In the genomic region with DNA sequence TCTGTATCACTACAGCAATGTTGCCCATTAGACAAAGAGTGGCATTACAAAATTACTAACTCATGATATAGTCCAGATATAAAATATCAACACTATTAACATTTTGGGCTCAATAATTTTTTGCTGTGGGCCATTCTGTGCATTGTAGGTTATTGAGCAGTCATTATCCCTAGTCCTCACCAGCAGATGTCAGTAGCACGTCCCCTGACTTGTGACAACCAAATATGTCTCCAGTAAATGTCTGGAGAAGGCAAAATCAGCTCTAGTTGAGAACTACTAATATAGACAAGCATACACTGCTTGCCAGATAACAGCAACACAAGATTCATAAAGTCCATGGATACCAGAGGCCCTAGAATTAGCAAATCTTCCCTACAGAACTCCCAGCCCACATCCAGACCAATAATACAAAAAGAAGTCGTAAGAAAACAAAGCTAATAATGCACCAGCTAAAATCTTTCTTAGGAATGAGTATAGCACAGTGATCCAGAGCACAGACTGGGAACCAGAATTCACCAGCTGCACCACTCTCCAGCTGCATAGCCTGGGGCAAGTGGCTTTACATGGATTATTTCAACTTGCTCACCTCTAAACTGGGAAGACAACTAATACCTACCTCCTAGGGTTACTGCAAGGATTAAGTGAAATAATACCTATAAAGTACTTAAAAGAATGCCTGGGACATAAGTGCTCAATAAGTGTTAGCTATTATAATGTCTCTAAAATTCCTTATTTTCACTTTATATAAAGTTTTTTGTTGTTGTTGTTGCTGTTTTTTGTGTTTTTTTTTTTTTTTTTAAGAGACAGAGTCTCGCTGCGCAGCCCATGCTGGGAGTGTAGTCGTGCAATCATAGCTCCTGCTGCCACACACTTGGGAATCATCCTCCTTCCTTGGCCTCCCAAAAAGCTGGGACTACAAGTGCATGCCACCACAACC, we compare ENCODE assay signal across 8 cellular contexts. TPM values are rescaled to one million over a fixed set of nuclear protein-coding genes. Genes with fewer than 3 reads are reported as not detected.
DNase-seq lines count a peak whose midpoint lies in the region; ATAC-seq and TF ChIP-seq lines count a peak whose summit lies in the region.

No MANE protein-coding gene starts in this region.

- H3K9ac ChIP-seq in HUES64 (ENCODE audit: low read depth, low read length) (no peak overlapping the region), SU-DHL-6 (ENCODE audit: low read length) (no peak overlapping the region), trophoblast cell (ENCODE audit: low read length) (no peak overlapping the region)

- TF ChIP-seq CTCF in SU-DHL-6 (IDR thresholded peaks at IDR 0.05; ENCODE audit: insufficient read depth, low read length, poor library complexity, severe bottlenecking) (peak; percentile 20), fibroblast of mammary gland (conservative IDR thresholded peaks at IDR 0.05; ENCODE audit: control insufficient read depth, insufficient read depth, low read depth, low read length) (peak; percentile 45)

- no peak overlapping the region for H2AK5ac ChIP-seq in trophoblast cell (ENCODE audit: low read length)

- H3K79me2 ChIP-seq in SU-DHL-6 (ENCODE audit: insufficient read depth, low read length) (peaks cover 65% of the 10 kb centered on the region), trophoblast cell (ENCODE audit: control insufficient read depth, insufficient read depth, low read length, poor library complexity) (peaks cover 2% of the 10 kb centered on the region)

- no peak overlapping the region for H3K18ac ChIP-seq in trophoblast cell (ENCODE audit: low read length)

- no peaks in the 10 kb centered on the region for H3K79me1 ChIP-seq in trophoblast cell (ENCODE audit: low read length)

- ATAC-seq in HG02763 (IDR thresholded peaks at IDR 0.05; ENCODE audit: unreplicated experiment) = no peak
- ATAC-seq in HG03442 (IDR thresholded peaks at IDR 0.05; ENCODE audit: unreplicated experiment) = no peak

- H2BK12ac ChIP-seq in trophoblast cell (ENCODE audit: low read length) = no peak overlapping the region

- H3K4me3 ChIP-seq in HUES64 (ENCODE audit: low read length) = no peak overlapping the region
- H3K4me3 ChIP-seq in SU-DHL-6 (ENCODE audit: insufficient read depth, low read length, poor library complexity, severe bottlenecking) = no peak overlapping the region
- no peak overlapping the region for H3K4me3 ChIP-seq in fibroblast of mammary gland (ENCODE audit: control insufficient read depth, low read depth, low read length)
- H3K4me3 ChIP-seq in trophoblast cell (ENCODE audit: low read depth, low read length) = no peak overlapping the region

- H3F3A ChIP-seq in SU-DHL-6 (ENCODE audit: insufficient read depth) = no peaks in the 10 kb centered on the region

- DNase-seq in DMS53 treated with DMSO at 0.1 percent for 48 hours (lab: John Stamatoyannopoulos, UW; ENCODE audit: unreplicated experiment) (peak; percentile 26), fibroblast of mammary gland (ENCODE audit: low read depth) (peak; percentile 37), trophoblast cell (peak; percentile 21 to 46), COLO829 (ENCODE audit: low spot score) (no peak)

- H4K20me1 ChIP-seq in SU-DHL-6 (ENCODE audit: low read depth, low read length) = no peaks in the 10 kb centered on the region

- no peak overlapping the region for H3K14ac ChIP-seq in trophoblast cell (ENCODE audit: low read length)

- no peak overlapping the region for H2BK5ac ChIP-seq in trophoblast cell (ENCODE audit: low read depth, low read length, poor library complexity)

- H3K9me3 ChIP-seq in HUES64 (ENCODE audit: insufficient read depth, low read depth, low read length) (no peaks in the 10 kb centered on the region), SU-DHL-6 (ENCODE audit: insufficient read depth, low read length) (no peaks in the 10 kb centered on the region), trophoblast cell (ENCODE audit: insufficient read depth, low read depth, low read length) (no peaks in the 10 kb centered on the region)

- H4K8ac ChIP-seq in trophoblast cell (ENCODE audit: low read depth, low read length) = no peak overlapping the region

- WGBS in HUES64 = 90% methylated on average over 5 of the region's 5 CpGs
- no CpG with 5 or more reads among the region's 5 CpGs for WGBS in trophoblast cell (ENCODE audit: extremely low coverage, insufficient coverage, insufficient read length)

- no peaks in the 10 kb centered on the region for H3K9me2 ChIP-seq in SU-DHL-6 (replicated peaks; ENCODE audit: insufficient read depth, low read length)

- no peak overlapping the region for H3K4ac ChIP-seq in trophoblast cell (ENCODE audit: low read depth, low read length)

- peak overlapping the region; percentile 32; the same call in 1 of the 2 replicates for H3K27ac ChIP-seq in HUES64 (ENCODE audit: low read depth, low read length)
- H3K27ac ChIP-seq in SU-DHL-6 (ENCODE audit: low read depth, low read length) = no peak overlapping the region
- H3K27ac ChIP-seq in trophoblast cell (ENCODE audit: low read depth, low read length) = peak overlapping the region; percentile 9

- no peaks in the 10 kb centered on the region for H3K27me3 ChIP-seq in HUES64 (ENCODE audit: insufficient read depth, low read length)
- no peaks in the 10 kb centered on the region for H3K27me3 ChIP-seq in SU-DHL-6 (ENCODE audit: low read length)
- H3K27me3 ChIP-seq in trophoblast cell (ENCODE audit: insufficient read depth, low read length) = no peaks in the 10 kb centered on the region

- H2BK120ac ChIP-seq in trophoblast cell (ENCODE audit: insufficient read depth, low read length, poor library complexity) = no peak overlapping the region

- H3K4me1 ChIP-seq in HUES64 (ENCODE audit: insufficient read depth, low read length) (0 out of 2 replicates have a peak, but pooled peaks cover 5% of the 10 kb centered on the region), trophoblast cell (ENCODE audit: control insufficient read depth in 1 of 2, insufficient read depth in 2 of 2, low read length in 2 of 2) (peaks cover 0 to 8% of the 10 kb centered on the region in 2 experiments)

- H4K91ac ChIP-seq in trophoblast cell (ENCODE audit: low read depth, low read length) = no peak overlapping the region

- no peak overlapping the region for H2AFZ ChIP-seq in SU-DHL-6 (ENCODE audit: low read depth, low read length, severe bottlenecking)
- H2AFZ ChIP-seq in trophoblast cell (ENCODE audit: insufficient read depth, low read length, poor library complexity) = no peak overlapping the region

- H3K36me3 ChIP-seq in HUES64 (ENCODE audit: insufficient read depth, low read length) (peaks cover 22% of the 10 kb centered on the region), SU-DHL-6 (ENCODE audit: low read length) (peaks cover 5% of the 10 kb centered on the region; the same call in 1 of the 2 replicates), trophoblast cell (ENCODE audit: control insufficient read depth in 1 of 2, insufficient read depth in 2 of 2, low read length in 2 of 2) (peaks cover 7 to 8% of the 10 kb centered on the region in 2 experiments)

- no peak overlapping the region for H4K12ac ChIP-seq in trophoblast cell (ENCODE audit: low read depth, low read length)

- H3K23ac ChIP-seq in trophoblast cell (ENCODE audit: low read length) = no peak overlapping the region

- H3K4me2 ChIP-seq in SU-DHL-6 (ENCODE audit: low read depth, low read length, poor library complexity, severe bottlenecking) = no peak overlapping the region
- H3K4me2 ChIP-seq in trophoblast cell (ENCODE audit: low read length) = no peak overlapping the region

RNA-seq across cellular contexts. Expression of a gene that starts 23.7 kb away (rescaled TPM):
- polyA plus RNA-seq in HUES64 (2013, experiment 1 of 2) = 9.6 TPM
- 10.3 TPM for polyA plus RNA-seq in HUES64 (2013, experiment 2 of 2)
- 13.5 and 15.5 TPM in 2 replicates for polyA plus RNA-seq in trophoblast cell (2013)
